Comparison of ENCODE assay signal across 35 cellular contexts in genomic region chr6:164188861-164189260, GRCh38.
"Had no signal": no experiment of that assay in that cellular context is flagged by ENCODE, and none has a peak within 500 bp of the region (broad histone marks: within the 10 kb centered on the region; RNA-seq: fewer than 3 reads in every experiment).

No MANE protein-coding gene starts in this region.

- H3K36me3 ChIP-seq: MG63 had no signal

- DNase-seq: Kasumi-1, MG63, MM.1S, MV-4-11, NCI-H1048, NCI-H1092, NCI-H1092 treated with DMSO at 0.1 percent for 48 hours, NCI-H1105, NCI-H1105 treated with DMSO at 0.1 percent for 48 hours, NCI-H1417 treated with DMSO at 0.1 percent for 48 hours, NCI-H1436, NCI-H1436 treated with DMSO at 0.1 percent for 48 hours, NCI-H146, NCI-H1694, NCI-H1694 treated with DMSO at 0.1 percent for 48 hours, NCI-H187, NCI-H187 treated with DMSO at 0.1 percent for 48 hours, NCI-H1930, NCI-H2029, NCI-H2029 treated with DMSO at 0.1 percent for 48 hours, NCI-H2081, NCI-H2081 treated with DMSO at 0.1 percent for 48 hours, NCI-H2107, NCI-H2171, NCI-H2171 treated with DMSO at 0.1 percent for 48 hours, NCI-H2227 treated with DMSO at 0.1 percent for 48 hours, NCI-H226, NCI-H345, NCI-H446, NCI-H446 treated with DMSO at 0.1 percent for 48 hours, NCI-H510A, NCI-H510A treated with DMSO at 0.1 percent for 48 hours, NCI-H524, NCI-H524 treated with DMSO at 0.1 percent for 48 hours, NCI-H526 had no signal

- H3K4me3 ChIP-seq: MG63 had no signal

- H3K9me3 ChIP-seq: MG63 had no signal

- H3K27me3 ChIP-seq: MG63 had no signal
